ENCODE assay signal across 8 cellular contexts in genomic region chr10:14837756-14838581, GRCh38. TPM values are rescaled to one million over a fixed set of nuclear protein-coding genes. Genes with fewer than 3 reads are reported as not detected.
A peak's percentile ranks its signal among the peaks of the same experiment; 100 is the strongest.
DNase-seq lines count a peak whose midpoint lies in the region; ATAC-seq, FAIRE-seq and TF ChIP-seq lines count a peak whose summit lies in the region.

Gene CDNF (minus strand): TSS chr10:14838037. CDS start chr10:14837946, 91 bp downstream.
Gene HSPA14 (plus strand): TSS chr10:14838306. CDS start chr10:14838403, 97 bp downstream.
Gene MSANTD7 (plus strand): TSS chr10:14838306. CDS start chr10:14842285, 3,979 bp downstream.

- H3K4me1 ChIP-seq in BE2C: no peaks in the 10 kb centered on the region

- H3K27me3 ChIP-seq in BE2C: no peaks in the 10 kb centered on the region

- TF ChIP-seq CTCF in BE2C (IDR thresholded peaks at IDR 0.05; ENCODE audit: low read depth, low read length): no peak

- DNase-seq in BE2C: peak; percentile 98
- DNase-seq in GM19240 (ENCODE audit: insufficient read length, low spot score): peak; percentile 87
- peak; percentile 94 to 98 for DNase-seq in NCI-H526 (lab: John Stamatoyannopoulos, UW)
- DNase-seq in activated CD4-positive, alpha-beta T cell treated with anti-CD3 and anti-CD28 coated beads for 48 hours: peak; percentile 100
- DNase-seq in kidney glomerular epithelial cell (lab: John Stamatoyannopoulos, UW): peak; percentile 99
- DNase-seq in stimulated activated CD4-positive, alpha-beta T cell treated with anti-CD3 and anti-CD28 coated beads, Interleukin-1b, Interleukin-23, amount 100 ng/mL, for 1 hour (ENCODE audit: low read depth in 2 of 2): peak; percentile 98

- peak; percentile 62 for FAIRE-seq in colon (lab: Jason Lieb, UNC)

- no peaks in the 10 kb centered on the region for H3K9me3 ChIP-seq in BE2C

- H3K36me3 ChIP-seq in BE2C: peaks cover 26% of the 10 kb centered on the region

- peak within 1 kb of the TSS; percentile 96 for H3K4me3 ChIP-seq in BE2C (ENCODE audit: low read depth, low read length)

- peak; percentile 83 for ATAC-seq in HG03460 (IDR thresholded peaks at IDR 0.05; ENCODE audit: unreplicated experiment)

RNA-seq across cellular contexts. Expression of gene CDNF, which starts in this region (rescaled TPM):
- 1.5 TPM for polyA plus RNA-seq in BE2C (2012; ENCODE audit: insufficient read depth, insufficient read length, low read depth)

RNA-seq across cellular contexts. Expression of gene HSPA14, which starts in this region (rescaled TPM):
- polyA plus RNA-seq in BE2C (2012; ENCODE audit: insufficient read depth, insufficient read length, low read depth): 17.1 TPM

RNA-seq across cellular contexts. Expression of gene MSANTD7, which starts in this region (rescaled TPM):
- polyA plus RNA-seq in BE2C (2012; ENCODE audit: insufficient read depth, insufficient read length, low read depth): 12.3 TPM

Comparison
In these comparisons a context has a peak if more than half of its experiments do, and no peak if none do; other contexts are left out.
1. Peak in every context shown above with its lines: DNase-seq, ATAC-seq and H3K4me3 ChIP-seq.